21 cellular contexts compared by ENCODE assay signal in genomic region chr2:145000376-145000775, GRCh38.
DNase-seq lines count a peak whose midpoint lies in the region; ATAC-seq and TF ChIP-seq lines count a peak whose summit lies in the region.
"Had no signal": no experiment of that assay in that cellular context is flagged by ENCODE, and none has a peak within 500 bp of the region (broad histone marks: within the 10 kb centered on the region; RNA-seq: fewer than 3 reads in every experiment).

No MANE protein-coding gene starts in this region.

- TF ChIP-seq CTCF in heart left ventricle (IDR thresholded peaks at IDR 0.05) = no peak
- no peak for TF ChIP-seq CTCF in right atrium auricular region (IDR thresholded peaks at IDR 0.05)
- TF ChIP-seq CTCF in fibroblast of pulmonary artery (IDR thresholded peaks at IDR 0.05; ENCODE audit: low read length, missing control alignments) = no peak

- DNase-seq in heart left ventricle (no peak), right atrium auricular region (ENCODE audit: low spot score) (no peak), amniotic epithelial cell (ENCODE audit: low read depth) (peak; percentile 79), fibroblast of pulmonary artery (ENCODE audit: low read depth) (peak; percentile 59)
- DNase-seq in stimulated activated CD4-positive, alpha-beta T cell treated with anti-CD3 and anti-CD28 coated beads, Interleukin-12 subunit alpha, Interleukin-12 subunit beta, amount 100 ng/mL, for 4 hours = no peak
- no peak for DNase-seq in stimulated activated naive CD4-positive, alpha-beta T cell (lab: John Stamatoyannopoulos, UW)
- DNase-seq: Caco-2; CD4-positive, alpha-beta T cell; DMS153; GF-D8; Karpas-422; MG63; NCI-H1048; NCI-H1436 treated with DMSO at 0.1 percent for 48 hours; NCI-H2029; NCI-H2171; NCI-H446; NCI-H69; Right ventricle myocardium superior had no signal

- H3K9me3 ChIP-seq in heart left ventricle (no peaks in the 10 kb centered on the region), right atrium auricular region (no peaks in the 10 kb centered on the region)
- H3K9me3 ChIP-seq: Caco-2, MG63 had no signal

- H3K4me1 ChIP-seq in heart left ventricle (peaks cover 0 to 27% (median 0%) of the 10 kb centered on the region in 12 donors), right atrium auricular region (peaks cover 0 to 3% of the 10 kb centered on the region in 2 donors)
- H3K4me1 ChIP-seq: Caco-2 had no signal

- ATAC-seq in heart left ventricle = no peak
- ATAC-seq in GM18505 (IDR thresholded peaks at IDR 0.05; ENCODE audit: unreplicated experiment) = no peak
- ATAC-seq: Panc1 had no signal

- H3K4me3 ChIP-seq in heart left ventricle (no peak overlapping the region), right atrium auricular region (no peak overlapping the region), fibroblast of pulmonary artery (replicated peaks; ENCODE audit: low read depth, low read length) (no peak overlapping the region)
- H3K4me3 ChIP-seq: MG63 had no signal

- H3K27me3 ChIP-seq in heart left ventricle = no peaks in the 10 kb centered on the region
- H3K27me3 ChIP-seq in right atrium auricular region = no peaks in the 10 kb centered on the region
- H3K27me3 ChIP-seq: MG63 had no signal

- H3K27ac ChIP-seq in heart left ventricle = peak overlapping the region in 11 of 12 donors; percentile 5 to 71 (median 49)
- peak overlapping the region in 1 of 2 donors; percentile 68 for H3K27ac ChIP-seq in right atrium auricular region

- H3K36me3 ChIP-seq in heart left ventricle (no peaks in the 10 kb centered on the region), right atrium auricular region (no peaks in the 10 kb centered on the region)
- H3K36me3 ChIP-seq: MG63 had no signal

- intact Hi-C loops in heart left ventricle (cut with DNase I) = loop anchor here in 1 of 10 donors (2.0 kb wide), 1 partner anchor 62 kb away; no protein-coding TSS in a partner anchor

- TF ChIP-seq POLR2A in heart left ventricle (IDR thresholded peaks at IDR 0.05) (no peak), GM18505 (IDR thresholded peaks at IDR 0.05; ENCODE audit: borderline replicate concordance, extremely low read depth, insufficient read depth, insufficient read length) (no peak)

Comparison
In these comparisons a context has a peak if more than half of its experiments do, and no peak if none do; other contexts are left out.
1. DNase-seq: peak in amniotic epithelial cell (single experiment) and fibroblast of pulmonary artery (single experiment); none in heart left ventricle (0 of 5), right atrium auricular region (single experiment), stimulated activated CD4-positive, alpha-beta T cell treated with anti-CD3 and anti-CD28 coated beads, Interleukin-12 subunit alpha, Interleukin-12 subunit beta, amount 100 ng/mL, for 4 hours (single experiment) and stimulated activated naive CD4-positive, alpha-beta T cell (0 of 6).